Comparison of ENCODE assay signal across 8 cellular contexts in genomic region chr4:128811571-128812359, GRCh38. TPM values are rescaled to one million over a fixed set of nuclear protein-coding genes. Genes with fewer than 3 reads are reported as not detected.
A peak's percentile ranks its signal among the peaks of the same experiment; 100 is the strongest.
DNase-seq lines count a peak whose midpoint lies in the region; ATAC-seq and TF ChIP-seq lines count a peak whose summit lies in the region.

No MANE protein-coding gene starts in this region.

- H3K9ac ChIP-seq in BLaER1 treated with 17β-estradiol and CSF1 and Interleukin-3, amounts not matched to agents 10 nM and 100 nM, result peak overlapping the region; percentile 80 to 99 (median 98)
- peak overlapping the region; percentile 51 to 66 for H3K9ac ChIP-seq in colonic mucosa (ENCODE audit: low read depth in 2 of 2, low read length in 2 of 2)

- peak overlapping the region; percentile 74 to 94 (median 86) for H3K4me3 ChIP-seq in BLaER1 treated with 17β-estradiol and CSF1 and Interleukin-3, amounts not matched to agents 10 nM and 100 nM
- peak overlapping the region; percentile 60 for H3K4me3 ChIP-seq in colonic mucosa
- H3K4me3 ChIP-seq in left lung, result peak overlapping the region; percentile 65 to 76

- no peaks in the 10 kb centered on the region for H3K27me3 ChIP-seq in BLaER1 treated with 17β-estradiol and CSF1 and Interleukin-3, amounts not matched to agents 10 nM and 100 nM
- H3K27me3 ChIP-seq in colonic mucosa (no peaks in the 10 kb centered on the region), left lung (no peaks in the 10 kb centered on the region)

- TF ChIP-seq CTCF in colonic mucosa (IDR thresholded peaks at IDR 0.05) (no peak), left lung (IDR thresholded peaks at IDR 0.05) (no peak)

- H4K20me1 ChIP-seq in BLaER1 treated with 17β-estradiol and CSF1 and Interleukin-3, amounts not matched to agents 10 nM and 100 nM, result peaks cover 0 to 28% (median 0%) of the 10 kb centered on the region in 11 experiments; a peak in 4 of 22 replicates

- intact Hi-C loops in colonic mucosa (cut with DNase I), result loop anchor here (5.0 kb wide), 1 partner anchor 244 kb away; no protein-coding TSS in a partner anchor
- intact Hi-C loops in left lung (cut with DNase I), result no loop called here

- peaks cover 13 to 26% (median 18%) of the 10 kb centered on the region in 10 experiments for H3K4me1 ChIP-seq in BLaER1 treated with 17β-estradiol and CSF1 and Interleukin-3, amounts not matched to agents 10 nM and 100 nM
- no peaks in the 10 kb centered on the region for H3K4me1 ChIP-seq in colonic mucosa
- peaks cover 5 to 29% of the 10 kb centered on the region in 2 donors for H3K4me1 ChIP-seq in left lung

- DNase-seq in GM19240 (ENCODE audit: insufficient read length, low spot score) (peak; percentile 67), NCI-H510A (lab: John Stamatoyannopoulos, UW) (peak; percentile 79), colonic mucosa (peak; percentile 88), left lung (peak; percentile 91 to 97)
- peak; percentile 93 for DNase-seq in activated CD4-positive, alpha-beta T cell treated with anti-CD3 and anti-CD28 coated beads for 48 hours
- peak; percentile 77 to 79 for DNase-seq in stimulated activated CD4-positive, alpha-beta T cell treated with anti-CD3 and anti-CD28 coated beads, Interleukin-2, amount 100 ng/mL, for 48 hours

- peaks cover 0 to 7% (median 5%) of the 10 kb centered on the region in 11 experiments; a peak in 10 of 22 replicates for H3K36me3 ChIP-seq in BLaER1 treated with 17β-estradiol and CSF1 and Interleukin-3, amounts not matched to agents 10 nM and 100 nM
- H3K36me3 ChIP-seq in colonic mucosa, result no peaks in the 10 kb centered on the region
- H3K36me3 ChIP-seq in left lung, result no peaks in the 10 kb centered on the region

- peak; percentile 44 for ATAC-seq in HG03442 (IDR thresholded peaks at IDR 0.05; ENCODE audit: unreplicated experiment)
- ATAC-seq in left lung, result peak; percentile 65

- H3K4me2 ChIP-seq in BLaER1 treated with 17β-estradiol and CSF1 and Interleukin-3, amounts not matched to agents 10 nM and 100 nM, result peak overlapping the region; percentile 79 to 99 (median 91)

- H3K9me3 ChIP-seq in BLaER1 treated with 17β-estradiol and CSF1 and Interleukin-3, amounts not matched to agents 10 nM and 100 nM (replicated peaks in 1 of 11), result peaks cover 0 to 6% (median 5%) of the 10 kb centered on the region in 11 experiments; a peak in 13 of 22 replicates
- H3K9me3 ChIP-seq in colonic mucosa (no peaks in the 10 kb centered on the region), left lung (peaks cover 0 to 3% of the 10 kb centered on the region in 2 donors)

- H3K27ac ChIP-seq in BLaER1 treated with 17β-estradiol and CSF1 and Interleukin-3, amounts not matched to agents 10 nM and 100 nM, result peak overlapping the region; percentile 48 to 100 (median 99); a peak in 21 of 22 replicates
- H3K27ac ChIP-seq in colonic mucosa (peak overlapping the region; percentile 91), left lung (peak overlapping the region; percentile 93 to 97)

RNA-seq across cellular contexts. Expression of gene JADE1, which starts 2.3 kb away (rescaled TPM):
- total RNA-seq in colonic mucosa (1 to 10 TPM; 8.3 to 9.6 TPM), left lung (10 to 100 TPM; 28.5 to 29.5 TPM)

Comparison
In these comparisons a context has a peak if more than half of its experiments do, and no peak if none do; other contexts are left out.
1. Peak in every context shown above with its lines: DNase-seq, ATAC-seq, H3K4me3 ChIP-seq and H3K27ac ChIP-seq.